ENCODE assay signal across 9 cellular contexts in genomic region chr7:42856605-42856987, GRCh38. TPM values are rescaled to one million over a fixed set of nuclear protein-coding genes. Genes with fewer than 3 reads are reported as not detected.
DNase-seq lines count a peak whose midpoint lies in the region; ATAC-seq and TF ChIP-seq lines count a peak whose summit lies in the region.
"Had no signal": no experiment of that assay in that cellular context is flagged by ENCODE, and none has a peak within 500 bp of the region (broad histone marks: within the 10 kb centered on the region; RNA-seq: fewer than 3 reads in every experiment).

No MANE protein-coding gene starts in this region.

- intact Hi-C loops in left colon (cut with DNase I, micrococcal nuclease) (no loop called here), thyroid gland (cut with DNase I) (no loop called here)

- H3K27me3 ChIP-seq in thyroid gland = no peaks in the 10 kb centered on the region

- H3K36me3 Mint-ChIP-seq in activated T-cell treated with anti-CD3 and anti-CD28 coated beads, Interleukin-2, amount 50 U/mL, for 72 hours (ENCODE audit: insufficient read depth in 2 of 2) = peaks cover 0 to 2% of the 10 kb centered on the region in 2 donors
- no peaks in the 10 kb centered on the region for H3K36me3 Mint-ChIP-seq in activated T-helper 17 cell treated with anti-CD3 and anti-CD28 coated beads, Interleukin-2, amount 50 U/mL, for 72 hours (ENCODE audit: low read depth)

- peaks cover 70% of the 10 kb centered on the region for H3K27me3 Mint-ChIP-seq in activated T-cell treated with anti-CD3 and anti-CD28 coated beads, Interleukin-2, amount 50 U/mL, for 72 hours (ENCODE audit: low read depth)
- H3K27me3 Mint-ChIP-seq in activated T-helper 17 cell treated with anti-CD3 and anti-CD28 coated beads, Interleukin-2, amount 50 U/mL, for 72 hours = peaks cover 33% of the 10 kb centered on the region

- no peak for DNase-seq in activated T-cell treated with anti-CD3 and anti-CD28 coated beads, Interleukin-2, amount 50 U/mL, for 72 hours
- no peak for DNase-seq in activated T-cell treated with anti-CD3 and anti-CD28 coated beads, Interleukin-2, amount 50 U/mL, for 1 hour
- DNase-seq in left colon = no peak
- no peak for DNase-seq in thyroid gland
- DNase-seq: COR-L47 had no signal

- H3K4me3 ChIP-seq in thyroid gland (replicated peaks in 1 of 3) = peak overlapping the region in 2 of 3 donors; percentile 12 to 26

- peaks cover 15% of the 10 kb centered on the region for H3K4me1 Mint-ChIP-seq in activated T-cell treated with anti-CD3 and anti-CD28 coated beads, Interleukin-2, amount 50 U/mL, for 72 hours (ENCODE audit: low read depth)
- peaks cover 8% of the 10 kb centered on the region for H3K4me1 Mint-ChIP-seq in activated T-helper 17 cell treated with anti-CD3 and anti-CD28 coated beads, Interleukin-2, amount 50 U/mL, for 72 hours

- peak overlapping the region; percentile 73 to 82 for H3K4me3 Mint-ChIP-seq in activated T-cell treated with anti-CD3 and anti-CD28 coated beads, Interleukin-2, amount 50 U/mL, for 72 hours
- peak overlapping the region; percentile 78 for H3K4me3 Mint-ChIP-seq in activated T-helper 17 cell treated with anti-CD3 and anti-CD28 coated beads, Interleukin-2, amount 50 U/mL, for 72 hours

- H3K9me3 Mint-ChIP-seq in activated T-cell treated with anti-CD3 and anti-CD28 coated beads, Interleukin-2, amount 50 U/mL, for 72 hours = peaks cover 0 to 4% of the 10 kb centered on the region in 2 donors
- H3K9me3 Mint-ChIP-seq in activated T-helper 17 cell treated with anti-CD3 and anti-CD28 coated beads, Interleukin-2, amount 50 U/mL, for 72 hours = no peaks in the 10 kb centered on the region

- WGBS in thyroid gland, 2 donors = 46 to 48% methylated on average over 19 of the region's 19 CpGs

- H3K4me1 ChIP-seq in thyroid gland = peaks cover 0 to 6% of the 10 kb centered on the region in 2 donors

- no peak overlapping the region for H3K27ac ChIP-seq in thyroid gland

- no peak for ATAC-seq in activated T-cell treated with anti-CD3 and anti-CD28 coated beads, Interleukin-2, amount 50 U/mL, for 72 hours (replicated peaks in 1 of 2)
- no peak for ATAC-seq in activated T-helper 17 cell treated with anti-CD3 and anti-CD28 coated beads, Interleukin-2, amount 50 U/mL, for 72 hours (replicated peaks)
- peak; percentile 67 for ATAC-seq in left colon
- ATAC-seq in GM21825 (IDR thresholded peaks at IDR 0.05; ENCODE audit: unreplicated experiment) = no peak
- no peak for ATAC-seq in HG03521 (IDR thresholded peaks at IDR 0.05; ENCODE audit: unreplicated experiment)
- no peak for ATAC-seq in HG03025 (IDR thresholded peaks at IDR 0.05; ENCODE audit: low FRiP score, unreplicated experiment)

- TF ChIP-seq CTCF in thyroid gland (IDR thresholded peaks at IDR 0.05) = no peak

- TF ChIP-seq POLR2A in thyroid gland (IDR thresholded peaks at IDR 0.05) = no peak

- no peaks in the 10 kb centered on the region for H3K9me3 ChIP-seq in thyroid gland

- H3K36me3 ChIP-seq in thyroid gland = no peaks in the 10 kb centered on the region

- no peak overlapping the region for H3K27ac Mint-ChIP-seq in activated T-cell treated with anti-CD3 and anti-CD28 coated beads, Interleukin-2, amount 50 U/mL, for 72 hours
- H3K27ac Mint-ChIP-seq in activated T-helper 17 cell treated with anti-CD3 and anti-CD28 coated beads, Interleukin-2, amount 50 U/mL, for 72 hours = no peak overlapping the region

RNA-seq across cellular contexts. Expression of gene C7orf25, which starts 55.3 kb away (rescaled TPM):
- 1 to 10 TPM; 3.5 to 5.1 TPM for total RNA-seq in activated T-cell treated with anti-CD3 and anti-CD28 coated beads, Interleukin-2, amount 50 U/mL, for 72 hours
- 1 to 10 TPM; 2.4 to 3.9 TPM for total RNA-seq in activated T-helper 17 cell treated with anti-CD3 and anti-CD28 coated beads, Interleukin-2, amount 50 U/mL, for 72 hours
- total RNA-seq in left colon = 1 to 10 TPM; 2.7 to 6.0 TPM
- 10 to 100 TPM; 12.5 to 18.9 (median 14.9) TPM for total RNA-seq in thyroid gland
